21 cellular contexts compared by ENCODE assay signal in the genomic region with DNA sequence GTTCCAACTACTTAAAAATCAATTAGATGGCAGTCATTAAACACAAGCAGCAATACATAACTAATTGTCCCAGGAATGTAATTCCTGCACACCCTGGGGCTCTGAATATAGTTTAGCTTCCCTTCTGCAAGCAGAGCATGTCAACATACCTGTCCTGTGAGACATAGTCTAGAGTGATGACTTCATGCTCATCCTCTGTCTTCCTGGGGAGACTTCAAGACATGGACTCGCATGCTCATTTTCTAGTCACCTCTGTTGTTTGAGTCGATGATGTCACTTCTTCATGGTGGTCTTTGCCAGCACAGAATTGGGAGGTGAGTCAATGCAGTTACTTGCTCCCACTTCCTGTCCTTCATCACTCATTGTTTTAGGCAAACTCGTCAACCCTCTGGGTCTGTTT. TPM values are rescaled to one million over a fixed set of nuclear protein-coding genes. Genes with fewer than 3 reads are reported as not detected.
A peak's percentile ranks its signal among the peaks of the same experiment; 100 is the strongest.
DNase-seq lines count a peak whose midpoint lies in the region; ATAC-seq, FAIRE-seq and TF ChIP-seq lines count a peak whose summit lies in the region.
"Had no signal": no experiment of that assay in that cellular context is flagged by ENCODE, and none has a peak within 500 bp of the region (broad histone marks: within the 10 kb centered on the region; RNA-seq: fewer than 3 reads in every experiment).

No MANE protein-coding gene starts in this region.

- H3K9me3 Mint-ChIP-seq in activated CD8-positive, alpha-beta T cell treated with anti-CD3 and anti-CD28 coated beads for 36 hours: no peaks in the 10 kb centered on the region
- no peaks in the 10 kb centered on the region for H3K9me3 Mint-ChIP-seq in activated CD8-positive, alpha-beta T cell treated with anti-CD3 and anti-CD28 coated beads, Interleukin-2, amount 10 ng/mL, durations not matched to agents 7 days and 5 days (ENCODE audit: insufficient read depth)
- H3K9me3 Mint-ChIP-seq: activated naive CD4-positive, alpha-beta T cell treated with anti-CD3 and anti-CD28 coated beads for 36 hours; neural progenitor cell; T-cell had no signal

- TF ChIP-seq CTCF in activated CD8-positive, alpha-beta T cell treated with anti-CD3 and anti-CD28 coated beads for 36 hours (IDR thresholded peaks at IDR 0.05): no peak
- TF ChIP-seq CTCF in fibroblast of the aortic adventitia (IDR thresholded peaks at IDR 0.05; ENCODE audit: insufficient read depth, low read length): no peak

- H3K4me3 ChIP-seq in fibroblast of the aortic adventitia (ENCODE audit: low read depth, low read length): no peak overlapping the region
- H3K4me3 ChIP-seq: colonic mucosa, neural progenitor cell, spleen, thyroid gland had no signal

- FAIRE-seq in urothelium cell line (lab: Jason Lieb, UNC): peak; percentile 86
- FAIRE-seq: A204.1 had no signal

- CTCF ChIA-PET in activated CD8-positive, alpha-beta T cell treated with anti-CD3 and anti-CD28 coated beads for 36 hours (lab: Charles Lee): interaction anchor here (2.4 kb wide), 1 partner anchor 9 kb away, joined by 10 read pairs; no protein-coding TSS in a partner anchor
- CTCF ChIA-PET in activated CD8-positive, alpha-beta T cell treated with anti-CD3 and anti-CD28 coated beads, Interleukin-2, amount 10 ng/mL, durations not matched to agents 7 days and 5 days (lab: Charles Lee): interaction anchor here (1.9 kb wide), 1 partner anchor 9 kb away, joined by 10 read pairs; no protein-coding TSS in a partner anchor

- no peak overlapping the region for H3K27ac Mint-ChIP-seq in activated CD8-positive, alpha-beta T cell treated with anti-CD3 and anti-CD28 coated beads for 36 hours
- no peak overlapping the region for H3K27ac Mint-ChIP-seq in activated CD8-positive, alpha-beta T cell treated with anti-CD3 and anti-CD28 coated beads, Interleukin-2, amount 10 ng/mL, durations not matched to agents 7 days and 5 days
- H3K27ac Mint-ChIP-seq: activated naive CD4-positive, alpha-beta T cell treated with anti-CD3 and anti-CD28 coated beads for 36 hours; neural progenitor cell; T-cell had no signal

- no peak for DNase-seq in activated CD8-positive, alpha-beta T cell treated with anti-CD3 and anti-CD28 coated beads for 36 hours
- no peak for DNase-seq in activated CD8-positive, alpha-beta T cell treated with anti-CD3 and anti-CD28 coated beads, Interleukin-2, amount 10 ng/mL, durations not matched to agents 7 days and 5 days
- DNase-seq in T1000 (lab: John Stamatoyannopoulos, UW) (peak; percentile 29), fibroblast of the aortic adventitia (ENCODE audit: low read depth) (peak; percentile 54), urothelium cell line (ENCODE audit: low spot score) (peak; percentile 80), HUDEP-2 (lab: John Stamatoyannopoulos, UW; ENCODE audit: unreplicated experiment in 76 of 76) (no peak), DMS 273 (lab: John Stamatoyannopoulos, UW; ENCODE audit: unreplicated experiment) (no peak)
- no peak for DNase-seq in stimulated activated CD8-positive, alpha-beta memory T cell treated with anti-CD3 and anti-CD28 coated beads, Interleukin-4, amount 100 ng/mL, for 48 hours
- DNase-seq: activated CD8-positive, alpha-beta memory T cell treated with anti-CD3 and anti-CD28 coated beads for 24 hours; activated naive CD4-positive, alpha-beta T cell treated with anti-CD3 and anti-CD28 coated beads for 36 hours; colonic mucosa; DMS79 treated with DMSO at 0.1 percent for 48 hours; KBM-7; NCI-H2081 treated with DMSO at 0.1 percent for 48 hours; spleen; T-cell; thyroid gland had no signal

- H3K4me1 Mint-ChIP-seq in activated CD8-positive, alpha-beta T cell treated with anti-CD3 and anti-CD28 coated beads for 36 hours (ENCODE audit: low read depth): peaks cover 8% of the 10 kb centered on the region
- peaks cover 3% of the 10 kb centered on the region for H3K4me1 Mint-ChIP-seq in activated CD8-positive, alpha-beta T cell treated with anti-CD3 and anti-CD28 coated beads, Interleukin-2, amount 10 ng/mL, durations not matched to agents 7 days and 5 days (ENCODE audit: low read depth)
- H3K4me1 Mint-ChIP-seq: neural progenitor cell, T-cell had no signal

- H3K27me3 Mint-ChIP-seq in activated CD8-positive, alpha-beta T cell treated with anti-CD3 and anti-CD28 coated beads for 36 hours: no peaks in the 10 kb centered on the region
- no peaks in the 10 kb centered on the region for H3K27me3 Mint-ChIP-seq in activated CD8-positive, alpha-beta T cell treated with anti-CD3 and anti-CD28 coated beads, Interleukin-2, amount 10 ng/mL, durations not matched to agents 7 days and 5 days (ENCODE audit: low read depth)
- H3K27me3 Mint-ChIP-seq: T-cell had no signal

- POLR2A ChIA-PET in activated CD8-positive, alpha-beta T cell treated with anti-CD3 and anti-CD28 coated beads for 36 hours (lab: Charles Lee): no interaction called here
- POLR2A ChIA-PET in activated CD8-positive, alpha-beta T cell treated with anti-CD3 and anti-CD28 coated beads, Interleukin-2, amount 10 ng/mL, durations not matched to agents 7 days and 5 days (lab: Charles Lee): no interaction called here

- ATAC-seq in activated CD8-positive, alpha-beta T cell treated with anti-CD3 and anti-CD28 coated beads for 36 hours: peak; percentile 55
- no peak for ATAC-seq in activated CD8-positive, alpha-beta T cell treated with anti-CD3 and anti-CD28 coated beads, Interleukin-2, amount 10 ng/mL, durations not matched to agents 7 days and 5 days
- ATAC-seq: left lobe of liver, T-cell had no signal

- H3K36me3 Mint-ChIP-seq in activated CD8-positive, alpha-beta T cell treated with anti-CD3 and anti-CD28 coated beads for 36 hours (ENCODE audit: low read depth): no peaks in the 10 kb centered on the region
- H3K36me3 Mint-ChIP-seq in activated CD8-positive, alpha-beta T cell treated with anti-CD3 and anti-CD28 coated beads, Interleukin-2, amount 10 ng/mL, durations not matched to agents 7 days and 5 days (ENCODE audit: low read depth): no peaks in the 10 kb centered on the region
- H3K36me3 Mint-ChIP-seq: neural progenitor cell had no signal

- no peak overlapping the region for H3K4me3 Mint-ChIP-seq in activated CD8-positive, alpha-beta T cell treated with anti-CD3 and anti-CD28 coated beads for 36 hours
- H3K4me3 Mint-ChIP-seq in activated CD8-positive, alpha-beta T cell treated with anti-CD3 and anti-CD28 coated beads, Interleukin-2, amount 10 ng/mL, durations not matched to agents 7 days and 5 days: no peak overlapping the region
- H3K4me3 Mint-ChIP-seq: activated naive CD4-positive, alpha-beta T cell treated with anti-CD3 and anti-CD28 coated beads for 36 hours; neural progenitor cell; T-cell had no signal

- intact Hi-C loops in activated CD8-positive, alpha-beta T cell treated with anti-CD3 and anti-CD28 coated beads for 36 hours (cut with micrococcal nuclease): no loop called here

RNA-seq across cellular contexts. Expression of gene C3orf52, which starts 15.8 kb away (rescaled TPM):
- 1 to 10 TPM; 2.0 to 3.3 TPM for total RNA-seq in activated CD8-positive, alpha-beta T cell treated with anti-CD3 and anti-CD28 coated beads for 36 hours
- 1 to 10 TPM; 2.3 to 2.5 TPM for total RNA-seq in activated CD8-positive, alpha-beta T cell treated with anti-CD3 and anti-CD28 coated beads, Interleukin-2, amount 10 ng/mL, durations not matched to agents 7 days and 5 days
- 4.4 and 10.7 TPM in 2 replicates for total RNA-seq in fibroblast of the aortic adventitia (ENCODE audit: low replicate concordance)

RNA-seq across cellular contexts. Expression of gene GCSAM, which starts 31.1 kb away (rescaled TPM):
- 10 to 100 TPM in 1 of 2 experiments, 1 to 10 TPM in 1; 9.9 to 12.9 TPM for total RNA-seq in activated CD8-positive, alpha-beta T cell treated with anti-CD3 and anti-CD28 coated beads for 36 hours
- total RNA-seq in activated CD8-positive, alpha-beta T cell treated with anti-CD3 and anti-CD28 coated beads, Interleukin-2, amount 10 ng/mL, durations not matched to agents 7 days and 5 days: 1 to 10 TPM; 5.6 to 6.9 TPM
- not detected in 2 replicates for total RNA-seq in fibroblast of the aortic adventitia (ENCODE audit: low replicate concordance)
- total RNA-seq: glomerular endothelial cell had no signal

Comparison
In these comparisons a context has a peak if more than half of its experiments do, and no peak if none do; other contexts are left out.
1. DNase-seq: peak in T1000 (single experiment), fibroblast of the aortic adventitia (single experiment) and urothelium cell line (single experiment); none in activated CD8-positive, alpha-beta T cell treated with anti-CD3 and anti-CD28 coated beads for 36 hours (single experiment), activated CD8-positive, alpha-beta T cell treated with anti-CD3 and anti-CD28 coated beads, Interleukin-2, amount 10 ng/mL, durations not matched to agents 7 days and 5 days (single experiment), HUDEP-2 (0 of 76), DMS 273 (single experiment) and stimulated activated CD8-positive, alpha-beta memory T cell treated with anti-CD3 and anti-CD28 coated beads, Interleukin-4, amount 100 ng/mL, for 48 hours (single experiment).